ENCODE assay signal across 24 cellular contexts in genomic region chr22:29325356-29325755, GRCh38. TPM values are rescaled to one million over a fixed set of nuclear protein-coding genes. Genes with fewer than 3 reads are reported as not detected.
"Had no signal": no experiment of that assay in that cellular context is flagged by ENCODE, and none has a peak within 500 bp of the region (broad histone marks: within the 10 kb centered on the region; RNA-seq: fewer than 3 reads in every experiment).

No MANE protein-coding gene starts in this region.

- H3K4me1 Mint-ChIP-seq: activated B cell treated with CpG ODN at 0.5 μM for 24 hours; activated CD4-positive, alpha-beta T cell treated with anti-CD3 and anti-CD28 coated beads for 36 hours; activated naive CD4-positive, alpha-beta T cell treated with anti-CD3 and anti-CD28 coated beads, Interleukin-2, amount 10 ng/mL, durations not matched to agents 7 days and 5 days had no signal

- H3K4me3 ChIP-seq: body of pancreas, esophagus squamous epithelium, gastrocnemius medialis, pancreas, psoas muscle, right atrium auricular region, tibial artery had no signal

- H3K4me3 Mint-ChIP-seq: activated B cell treated with CpG ODN at 0.5 μM for 24 hours; activated CD4-positive, alpha-beta T cell treated with anti-CD3 and anti-CD28 coated beads for 36 hours; activated naive CD4-positive, alpha-beta T cell treated with anti-CD3 and anti-CD28 coated beads, Interleukin-2, amount 10 ng/mL, durations not matched to agents 7 days and 5 days; activated T-cell treated with anti-CD3 and anti-CD28 coated beads, Interleukin-2, amount 50 U/mL, for 72 hours; effector memory CD8-positive, alpha-beta T cell; mesothelial cell of epicardium; naive thymus-derived CD8-positive, alpha-beta T cell; stimulated activated naive CD8-positive, alpha-beta T cell treated with anti-CD3 and anti-CD28 coated beads, Interleukin-15, Interleukin-2, amounts not matched to agents 100 ng/mL and 50 ng/mL, for 24 hours had no signal

- H3K27ac ChIP-seq: body of pancreas, esophagus squamous epithelium, gastrocnemius medialis, neutrophil, pancreas, psoas muscle, right atrium auricular region, tibial artery had no signal

- ATAC-seq: activated CD4-positive, alpha-beta T cell treated with anti-CD3 and anti-CD28 coated beads for 36 hours; activated T-cell treated with anti-CD3 and anti-CD28 coated beads, Interleukin-2, amount 50 U/mL, for 72 hours; body of pancreas; effector memory CD8-positive, alpha-beta T cell; gastrocnemius medialis; left ventricle myocardium superior; naive thymus-derived CD8-positive, alpha-beta T cell; pancreas; psoas muscle had no signal

- H3K27ac Mint-ChIP-seq: activated B cell treated with CpG ODN at 0.5 μM for 24 hours; activated CD4-positive, alpha-beta T cell treated with anti-CD3 and anti-CD28 coated beads for 36 hours; activated naive CD4-positive, alpha-beta T cell treated with anti-CD3 and anti-CD28 coated beads, Interleukin-2, amount 10 ng/mL, durations not matched to agents 7 days and 5 days; activated T-cell treated with anti-CD3 and anti-CD28 coated beads, Interleukin-2, amount 50 U/mL, for 72 hours; mesothelial cell of epicardium; stimulated activated naive CD8-positive, alpha-beta T cell treated with anti-CD3 and anti-CD28 coated beads, Interleukin-15, Interleukin-2, amounts not matched to agents 100 ng/mL and 50 ng/mL, for 24 hours had no signal

- H3K36me3 Mint-ChIP-seq: activated naive CD4-positive, alpha-beta T cell treated with anti-CD3 and anti-CD28 coated beads, Interleukin-2, amount 10 ng/mL, durations not matched to agents 7 days and 5 days had no signal

- FAIRE-seq: colon, pancreas had no signal

- DNase-seq: activated B cell treated with CpG ODN at 0.5 μM for 24 hours; activated CD4-positive, alpha-beta T cell treated with anti-CD3 and anti-CD28 coated beads for 36 hours; activated CD4-positive, alpha-beta T cell treated with anti-CD3 and anti-CD28 coated beads, Interleukin-2, amount 50 U/mL, for 48 hours; activated CD8-positive, alpha-beta memory T cell treated with anti-CD3 and anti-CD28 coated beads, Interleukin-2, amount 50 U/mL, for 48 hours; activated effector memory CD4-positive, alpha-beta T cell treated with anti-CD3 and anti-CD28 coated beads, Interleukin-2, amount 50 U/mL, for 16 hours; activated naive CD4-positive, alpha-beta T cell treated with anti-CD3 and anti-CD28 coated beads, Interleukin-2, amount 10 ng/mL, durations not matched to agents 7 days and 5 days; activated T-cell treated with anti-CD3 and anti-CD28 coated beads, Interleukin-2, amount 50 U/mL, for 72 hours; body of pancreas; central memory CD4-positive, alpha-beta T cell; effector memory CD8-positive, alpha-beta T cell; esophagus squamous epithelium; gastrocnemius medialis; left ventricle myocardium superior; mammary epithelial cell; naive thymus-derived CD8-positive, alpha-beta T cell; psoas muscle; stimulated activated CD4-positive, alpha-beta T cell treated with anti-CD3 and anti-CD28 coated beads, Interleukin-4, amount 100 ng/mL, for 24 hours; tibial artery had no signal

- H3K36me3 ChIP-seq: gastrocnemius medialis had no signal

- H3K9me3 ChIP-seq: body of pancreas, esophagus squamous epithelium, gastrocnemius medialis, neutrophil, pancreas, psoas muscle, right atrium auricular region, tibial artery had no signal

- H3K9me3 Mint-ChIP-seq: activated B cell treated with CpG ODN at 0.5 μM for 24 hours; activated naive CD4-positive, alpha-beta T cell treated with anti-CD3 and anti-CD28 coated beads, Interleukin-2, amount 10 ng/mL, durations not matched to agents 7 days and 5 days; activated T-cell treated with anti-CD3 and anti-CD28 coated beads, Interleukin-2, amount 50 U/mL, for 72 hours; effector memory CD8-positive, alpha-beta T cell; mesothelial cell of epicardium; naive thymus-derived CD8-positive, alpha-beta T cell; stimulated activated naive CD8-positive, alpha-beta T cell treated with anti-CD3 and anti-CD28 coated beads, Interleukin-15, Interleukin-2, amounts not matched to agents 100 ng/mL and 50 ng/mL, for 24 hours had no signal

- H3K27me3 Mint-ChIP-seq: activated B cell treated with CpG ODN at 0.5 μM for 24 hours; activated CD4-positive, alpha-beta T cell treated with anti-CD3 and anti-CD28 coated beads for 36 hours; activated naive CD4-positive, alpha-beta T cell treated with anti-CD3 and anti-CD28 coated beads, Interleukin-2, amount 10 ng/mL, durations not matched to agents 7 days and 5 days; effector memory CD8-positive, alpha-beta T cell; naive thymus-derived CD8-positive, alpha-beta T cell; stimulated activated naive CD8-positive, alpha-beta T cell treated with anti-CD3 and anti-CD28 coated beads, Interleukin-15, Interleukin-2, amounts not matched to agents 100 ng/mL and 50 ng/mL, for 24 hours had no signal

- H3K27me3 ChIP-seq: body of pancreas, esophagus squamous epithelium, gastrocnemius medialis, neutrophil, pancreas, right atrium auricular region, tibial artery had no signal

- H3K4me1 ChIP-seq: pancreas, right atrium auricular region had no signal

RNA-seq across cellular contexts. Expression of gene RASL10A, which starts 9.9 kb away (rescaled TPM):
- polyA plus RNA-seq: mammary epithelial cell; naive thymus-derived CD8-positive, alpha-beta T cell had no signal

RNA-seq across cellular contexts. Expression of gene GAS2L1, which starts 18.9 kb away (rescaled TPM):
- total RNA-seq: activated B cell treated with CpG ODN at 0.5 μM for 24 hours; naive thymus-derived CD8-positive, alpha-beta T cell had no signal
